In the genomic region with DNA sequence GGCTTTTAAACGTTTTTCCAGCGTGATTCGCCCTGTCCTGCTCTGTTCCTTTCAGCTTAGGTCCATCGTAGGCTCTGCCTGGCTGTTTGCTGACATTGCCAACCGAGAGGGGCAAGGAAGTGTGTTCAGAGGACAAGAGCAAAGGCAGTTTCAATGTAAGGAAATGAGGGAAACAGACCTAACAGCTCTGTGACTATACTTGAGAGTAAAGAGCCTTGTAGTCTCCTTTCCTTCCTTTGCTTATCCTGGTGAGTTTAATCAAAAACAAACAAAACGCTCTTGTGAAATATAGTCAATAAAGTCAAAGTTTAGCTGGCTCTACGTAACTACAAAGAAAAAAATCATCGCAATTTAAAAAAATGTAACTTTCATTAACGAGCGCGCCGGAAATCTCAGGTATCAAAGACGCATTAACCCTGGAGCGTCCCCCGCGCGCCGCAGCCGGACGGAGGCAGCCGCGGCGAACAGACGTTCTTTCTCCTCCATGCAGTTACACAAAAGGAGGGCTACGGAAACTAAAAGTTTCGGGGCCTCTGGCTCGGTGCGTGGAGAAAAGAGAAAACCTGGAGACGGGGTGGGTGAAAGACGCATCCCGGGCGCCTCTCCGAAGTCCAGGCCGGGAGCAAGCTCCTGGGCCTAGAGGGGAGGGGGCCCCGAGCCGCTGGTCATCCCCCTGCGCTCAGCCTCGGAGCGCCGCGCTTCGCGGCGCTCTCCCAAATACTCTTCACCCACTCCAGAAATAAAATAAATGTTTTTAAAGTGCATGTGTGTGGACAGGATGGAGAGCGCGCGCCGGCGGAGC, we compare ENCODE assay signal across 8 cellular contexts. TPM values are rescaled to one million over a fixed set of nuclear protein-coding genes. Genes with fewer than 3 reads are reported as not detected.
DNase-seq lines count a peak whose midpoint lies in the region; ATAC-seq lines count a peak whose summit lies in the region.

No MANE protein-coding gene starts in this region.

- H3K4me3 ChIP-seq in endocrine pancreas (ENCODE audit: control insufficient read depth, insufficient read depth, low read length) (peak overlapping the region; percentile 74), mesodermal cell (ENCODE audit: extremely low read depth, insufficient read depth, low read length, poor library complexity, severe bottlenecking) (peak overlapping the region; percentile 97), aorta (ENCODE audit: low read length in 2 of 2) (peak overlapping the region; percentile 90 to 96)

- H3K27me3 ChIP-seq in endocrine pancreas (ENCODE audit: control insufficient read depth, insufficient read depth, low read length), result peaks cover 5% of the 10 kb centered on the region
- H3K27me3 ChIP-seq in aorta (ENCODE audit: control insufficient read depth in 1 of 2, insufficient read depth in 2 of 2, low read length in 1 of 2), result no peaks in the 10 kb centered on the region

- WGBS in mesodermal cell (ENCODE audit: insufficient coverage in 2 of 2), 2 experiments, result 0 to 1% methylated on average over 29 to 38 of the region's 49 CpGs
- 1% methylated on average over 49 of the region's 49 CpGs for WGBS in aorta, 2 donors

- H3K27ac ChIP-seq in mesodermal cell (ENCODE audit: low read depth, low read length, severe bottlenecking) (peak overlapping the region; percentile 92), aorta (ENCODE audit: low read depth in 1 of 2, low read length in 2 of 2) (peak overlapping the region; percentile 20 to 94)

- intact Hi-C loops in aorta (cut with DNase I), result loop anchor here (5.0 to 10.0 kb wide), 3 partner anchors 175 to 702 kb away; no protein-coding TSS in a partner anchor

- peak overlapping the region; percentile 19 for H3K9ac ChIP-seq in endocrine pancreas (ENCODE audit: control insufficient read depth, insufficient read depth, low read length)

- peaks cover 5% of the 10 kb centered on the region for H3K4me1 ChIP-seq in endocrine pancreas (ENCODE audit: control insufficient read depth, insufficient read depth, low read length)
- H3K4me1 ChIP-seq in mesodermal cell (ENCODE audit: control insufficient read depth, insufficient read depth, low read length, poor library complexity, severe bottlenecking), result peaks cover 4% of the 10 kb centered on the region
- no peaks in the 10 kb centered on the region for H3K4me1 ChIP-seq in aorta (ENCODE audit: control insufficient read depth in 1 of 2, insufficient read depth in 2 of 2, low read length in 2 of 2)

- H3K9me3 ChIP-seq in endocrine pancreas (ENCODE audit: control insufficient read depth, low read length), result no peaks in the 10 kb centered on the region
- no peaks in the 10 kb centered on the region for H3K9me3 ChIP-seq in mesodermal cell (ENCODE audit: control insufficient read depth, low read length)
- no peaks in the 10 kb centered on the region for H3K9me3 ChIP-seq in aorta (ENCODE audit: control insufficient read depth, low read length)

- H3K36me3 ChIP-seq in endocrine pancreas (ENCODE audit: control insufficient read depth, insufficient read depth, low read length) (no peaks in the 10 kb centered on the region), mesodermal cell (ENCODE audit: control insufficient read depth, insufficient read depth, low read length) (no peaks in the 10 kb centered on the region), aorta (ENCODE audit: control insufficient read depth in 1 of 2, insufficient read depth in 2 of 2, low read length in 1 of 2) (no peaks in the 10 kb centered on the region)

- peak; percentile 39 for ATAC-seq in aorta (ENCODE audit: low FRiP score)
- ATAC-seq in GM18861 (IDR thresholded peaks at IDR 0.05; ENCODE audit: unreplicated experiment), result no peak

- DNase-seq in NCI-H1694 treated with DMSO at 0.1 percent for 48 hours (lab: John Stamatoyannopoulos, UW) (peak; percentile 69), NCI-H1694 (lab: John Stamatoyannopoulos, UW) (no peak), NCI-H69 (lab: John Stamatoyannopoulos, UW) (peak; percentile 42), aorta (peak; percentile 65 to 79), CD1c-positive myeloid dendritic cell (ENCODE audit: extremely low spot score) (no peak)

RNA-seq across cellular contexts. Expression of gene ADGRL2, which starts 0.6 kb away (rescaled TPM):
- polyA plus RNA-seq in mesodermal cell (2013, experiment 1 of 2), result 133 TPM
- polyA plus RNA-seq in mesodermal cell (2013, experiment 2 of 2), result 125 TPM
- 10 to 100 TPM; 53.4 to 62.7 TPM for total RNA-seq in aorta
- polyA plus RNA-seq in aorta, result 10 to 100 TPM in 1 of 2 donors, 1 to 10 TPM in 1; 5.6 to 20.6 TPM

Comparison
In these comparisons a context has a peak if more than half of its experiments do, and no peak if none do; other contexts are left out.
1. DNase-seq: peak in NCI-H1694 treated with DMSO at 0.1 percent for 48 hours (single experiment), NCI-H69 (single experiment) and aorta (2 of 2); none in NCI-H1694 (single experiment) and CD1c-positive myeloid dendritic cell (single experiment).
2. Peak in every context shown above with its lines, with median percentiles within 50 percentile points of each other: H3K4me3 ChIP-seq.